21 cellular contexts compared by ENCODE assay signal in the genomic region with DNA sequence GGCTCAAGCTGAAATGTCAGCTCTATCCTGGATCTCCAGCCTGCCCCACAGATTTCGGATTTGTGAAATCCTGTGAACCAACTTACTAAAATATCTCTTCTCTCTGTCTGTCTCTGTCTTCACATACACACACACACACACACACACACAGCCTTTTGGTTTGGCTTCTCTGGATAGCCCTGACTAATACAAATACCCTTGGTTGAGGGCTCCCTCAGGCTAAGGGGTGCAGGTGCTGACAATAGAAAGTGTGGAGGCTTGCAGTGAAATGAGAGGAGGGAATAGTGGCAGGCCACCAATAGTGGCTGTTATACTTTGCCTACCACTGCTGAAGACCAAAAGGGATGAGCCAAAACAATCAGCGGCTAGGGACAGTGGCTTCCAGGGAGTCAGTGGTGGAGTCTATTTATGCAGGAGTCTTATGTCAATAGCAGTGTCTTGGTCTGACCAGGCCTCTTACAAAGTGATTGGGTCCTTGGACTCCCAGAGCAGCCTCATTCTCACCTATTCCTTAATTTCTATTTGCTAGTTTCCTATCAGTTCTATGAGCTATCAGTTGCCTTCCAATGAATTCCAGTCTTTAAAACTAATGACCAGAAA.
DNase-seq lines count a peak whose midpoint lies in the region; ATAC-seq and TF ChIP-seq lines count a peak whose summit lies in the region.
"Had no signal": no experiment of that assay in that cellular context is flagged by ENCODE, and none has a peak within 500 bp of the region (broad histone marks: within the 10 kb centered on the region; RNA-seq: fewer than 3 reads in every experiment).

No MANE protein-coding gene starts in this region.

- H2BK20ac ChIP-seq in H9 (ENCODE audit: low read depth, low read length, poor library complexity, severe bottlenecking) = no peak overlapping the region

- TF ChIP-seq CTCF in Caco-2 (IDR thresholded peaks at IDR 0.05; ENCODE audit: insufficient read depth in 1 of 2, low read depth in 1 of 2, low read length in 1 of 2, severe bottlenecking in 1 of 2, unreplicated experiment in 1 of 2) = no peak
- TF ChIP-seq CTCF in H9 (conservative IDR thresholded peaks at IDR 0.05) = no peak
- TF ChIP-seq CTCF in WTC11 (IDR thresholded peaks at IDR 0.05) = no peak

- no peak overlapping the region for H3T11ph ChIP-seq in H9 (ENCODE audit: low read length)

- no peak overlapping the region for H2BK15ac ChIP-seq in H9 (ENCODE audit: low read depth, low read length)

- no peak overlapping the region for H3K23ac ChIP-seq in H9 (ENCODE audit: insufficient read length, low read depth, low read length)

- no peaks in the 10 kb centered on the region for H3K79me1 ChIP-seq in H9 (ENCODE audit: insufficient read depth, low read depth, low read length, poor library complexity, severe bottlenecking)

- ATAC-seq in WTC11 (peak; percentile 26; the same call in 1 of the 2 replicates), HG02610 (IDR thresholded peaks at IDR 0.05; ENCODE audit: unreplicated experiment) (no peak)
- ATAC-seq: activated CD8-positive, alpha-beta memory T cell treated with anti-CD3 and anti-CD28 coated beads, Interleukin-2, amount 10 ng/mL, durations not matched to agents 7 days and 5 days; sciatic nerve; SK-N-SH treated with all-trans-retinoic acid at 6 μM for 48 hours had no signal

- H3K14ac ChIP-seq in H9 (ENCODE audit: insufficient read depth, low read length) = no peak overlapping the region

- H4K91ac ChIP-seq in H9 (ENCODE audit: insufficient read length, low read depth, low read length) = no peak overlapping the region

- H3K36me3 Mint-ChIP-seq in Caco-2 (ENCODE audit: insufficient read depth, unreplicated experiment) (no peaks in the 10 kb centered on the region), H9 (ENCODE audit: insufficient read depth in 1 of 3, low read depth in 3 of 3) (peaks cover 0 to 9% (median 3%) of the 10 kb centered on the region in 3 experiments; a peak in 4 of 7 replicates), WTC11 (peaks cover 3% of the 10 kb centered on the region; the same call in 1 of the 2 replicates)
- H3K36me3 Mint-ChIP-seq: activated CD8-positive, alpha-beta memory T cell treated with anti-CD3 and anti-CD28 coated beads, Interleukin-2, amount 10 ng/mL, durations not matched to agents 7 days and 5 days; CD8-positive, alpha-beta memory T cell; stimulated activated naive B cell treated with anti-CD40 and anti-IgM and Interleukin-4, amounts not matched to agents 10 μg/mL and 1 μg/mL and 100 μg/mL, for 72 hours had no signal

- no peaks in the 10 kb centered on the region for H3K4me1 ChIP-seq in Caco-2
- no peaks in the 10 kb centered on the region for H3K4me1 ChIP-seq in H9 (ENCODE audit: insufficient read depth, low read length)
- no peaks in the 10 kb centered on the region for H3K4me1 ChIP-seq in iPS-20b (ENCODE audit: insufficient read depth, low read length)
- H3K4me1 ChIP-seq: tibial nerve had no signal

- H3K9ac ChIP-seq in H9 (ENCODE audit: extremely low read depth, insufficient read length, low read length) (no peak overlapping the region), iPS-20b (ENCODE audit: low read depth, low read length) (no peak overlapping the region)

- H3K36me3 ChIP-seq in Caco-2 (ENCODE audit: control insufficient read depth, insufficient read depth, low read length) (no peaks in the 10 kb centered on the region), iPS-20b (ENCODE audit: insufficient read depth, low read depth, low read length) (no peaks in the 10 kb centered on the region)
- H3K36me3 ChIP-seq: tibial nerve had no signal

- H3K4me1 Mint-ChIP-seq in Caco-2 (ENCODE audit: low read depth, unreplicated experiment) = no peaks in the 10 kb centered on the region
- H3K4me1 Mint-ChIP-seq in H9 = peaks cover 19 to 25% of the 10 kb centered on the region in 2 experiments
- peaks cover 35% of the 10 kb centered on the region for H3K4me1 Mint-ChIP-seq in WTC11
- H3K4me1 Mint-ChIP-seq: activated CD8-positive, alpha-beta memory T cell treated with anti-CD3 and anti-CD28 coated beads, Interleukin-2, amount 10 ng/mL, durations not matched to agents 7 days and 5 days; CD8-positive, alpha-beta memory T cell; stimulated activated naive B cell treated with anti-CD40 and anti-IgM and Interleukin-4, amounts not matched to agents 10 μg/mL and 1 μg/mL and 100 μg/mL, for 72 hours had no signal

- H4K5ac ChIP-seq in H9 (ENCODE audit: insufficient read length, low read depth, low read length) = no peak overlapping the region

- no peaks in the 10 kb centered on the region for H3K79me2 ChIP-seq in H9 (ENCODE audit: insufficient read depth, low read length)

- H3K27me3 ChIP-seq in Caco-2 (replicated peaks; ENCODE audit: control insufficient read depth, insufficient read depth, low read length) (no peaks in the 10 kb centered on the region), H9 (ENCODE audit: insufficient read depth, low read length) (no peaks in the 10 kb centered on the region), iPS-20b (ENCODE audit: insufficient read depth, low read length) (no peaks in the 10 kb centered on the region)
- H3K27me3 ChIP-seq: tibial nerve had no signal

- CTCF ChIA-PET in Caco-2 (lab: Charles Lee) = no interaction called here
- CTCF ChIA-PET in WTC11 (lab: Charles Lee) = interaction anchor here (0.6 to 1.9 kb wide), 2 partner anchors 93 to 251 kb away, joined by 3 to 9 read pairs; partner anchors contain the start of gene GAS1

- H2BK120ac ChIP-seq in H9 (ENCODE audit: low read depth, low read length, poor library complexity, severe bottlenecking) = no peak overlapping the region

- peak overlapping the region; percentile 57 for H3K4me2 ChIP-seq in H9 (ENCODE audit: insufficient read depth, insufficient read length, low read length)

- no peaks in the 10 kb centered on the region for H3K9me3 ChIP-seq in Caco-2
- H3K9me3 ChIP-seq in H9 (ENCODE audit: control insufficient read depth, low read depth, low read length) = no peaks in the 10 kb centered on the region
- H3K9me3 ChIP-seq in iPS-20b (ENCODE audit: insufficient read depth, low read depth, low read length) = no peaks in the 10 kb centered on the region
- H3K9me3 ChIP-seq: tibial nerve had no signal

- H3K4me3 ChIP-seq in Caco-2 (ENCODE audit: low read depth, low read length) (no peak overlapping the region), iPS-20b (ENCODE audit: low read length) (peak overlapping the region; percentile 57)
- H3K4me3 ChIP-seq: tibial nerve had no signal

- no CpG with 5 or more reads among the region's 2 CpGs for WGBS in H9 (ENCODE audit: extremely low coverage, insufficient read length, low lambda C conversion rate)

- no peaks in the 10 kb centered on the region for H3K9me3 Mint-ChIP-seq in Caco-2 (ENCODE audit: unreplicated experiment)
- peaks cover 3 to 4% of the 10 kb centered on the region in 2 experiments; a peak in 3 of 5 replicates for H3K9me3 Mint-ChIP-seq in H9
- no peaks in the 10 kb centered on the region for H3K9me3 Mint-ChIP-seq in WTC11

- H3K4me3 Mint-ChIP-seq in Caco-2 (ENCODE audit: unreplicated experiment) (peak overlapping the region; percentile 86), H9 (peak overlapping the region; percentile 8 to 60; a peak in 1 of 5 replicates), WTC11 (peak overlapping the region; percentile 75)
- H3K4me3 Mint-ChIP-seq: activated CD8-positive, alpha-beta memory T cell treated with anti-CD3 and anti-CD28 coated beads, Interleukin-2, amount 10 ng/mL, durations not matched to agents 7 days and 5 days; CD8-positive, alpha-beta memory T cell; stimulated activated naive B cell treated with anti-CD40 and anti-IgM and Interleukin-4, amounts not matched to agents 10 μg/mL and 1 μg/mL and 100 μg/mL, for 72 hours had no signal

- intact Hi-C loops in Caco-2 (cut with micrococcal nuclease; ENCODE audit: unreplicated experiment) = no loop called here

- no peak overlapping the region for H3K27ac ChIP-seq in H9 (ENCODE audit: insufficient read length, low read depth, low read length)
- H3K27ac ChIP-seq in iPS-20b (ENCODE audit: low read length) = no peak overlapping the region
- H3K27ac ChIP-seq: tibial nerve had no signal

- H3K4ac ChIP-seq in H9 (ENCODE audit: low read depth, low read length) = no peak overlapping the region

- DNase-seq in Caco-2 (no peak), H9 (no peak), WTC11 (ENCODE audit: low spot score) (no peak), RKO (ENCODE audit: low spot score) (no peak), NCI-H1694 (lab: John Stamatoyannopoulos, UW) (no peak)
- no peak for DNase-seq in stimulated activated naive CD4-positive, alpha-beta T cell treated with Interleukin-2 at 50 U/mL for 16 hours (lab: John Stamatoyannopoulos, UW)
- DNase-seq: activated CD8-positive, alpha-beta memory T cell treated with anti-CD3 and anti-CD28 coated beads, Interleukin-2, amount 10 ng/mL, durations not matched to agents 7 days and 5 days; activated gamma-delta T cell; amygdala; caudate nucleus; CD8-positive, alpha-beta memory T cell; Kasumi-1; NCI-H1048; NCI-H69; stimulated activated naive B cell treated with anti-CD40 and anti-IgM and Interleukin-4, amounts not matched to agents 10 μg/mL and 1 μg/mL and 100 μg/mL, for 72 hours; T-helper 9 cell had no signal

- no peak overlapping the region for H2BK12ac ChIP-seq in H9 (ENCODE audit: insufficient read length, low read depth, low read length)

- H3K56ac ChIP-seq in H9 (ENCODE audit: insufficient read length, low read depth, low read length) = no peak overlapping the region

- no peaks in the 10 kb centered on the region for H4K20me1 ChIP-seq in H9 (ENCODE audit: control insufficient read depth, insufficient read depth, insufficient read length)

- peaks cover 3% of the 10 kb centered on the region for H3K23me2 ChIP-seq in H9 (ENCODE audit: insufficient read length, low read depth, low read length, poor library complexity, severe bottlenecking)

- no peak overlapping the region for H3K18ac ChIP-seq in H9 (ENCODE audit: insufficient read length, low read depth, low read length)

- H2BK5ac ChIP-seq in H9 (ENCODE audit: insufficient read length, low read length) = no peak overlapping the region

- POLR2A ChIA-PET in Caco-2 (lab: Charles Lee) = no interaction called here
- POLR2A ChIA-PET in WTC11 (lab: Charles Lee) = interaction anchor here (0.7 kb wide), 1 partner anchor 405 kb away, joined by 3 read pairs; no protein-coding TSS in a partner anchor

- H3K27me3 Mint-ChIP-seq in Caco-2 (ENCODE audit: insufficient read depth, unreplicated experiment) (no peaks in the 10 kb centered on the region), H9 (ENCODE audit: low read depth) (peaks cover 2% of the 10 kb centered on the region; the same call in 1 of the 2 replicates), WTC11 (ENCODE audit: low read depth) (peaks cover 5% of the 10 kb centered on the region; the same call in 1 of the 2 replicates)
- H3K27me3 Mint-ChIP-seq: activated CD8-positive, alpha-beta memory T cell treated with anti-CD3 and anti-CD28 coated beads, Interleukin-2, amount 10 ng/mL, durations not matched to agents 7 days and 5 days; stimulated activated naive B cell treated with anti-CD40 and anti-IgM and Interleukin-4, amounts not matched to agents 10 μg/mL and 1 μg/mL and 100 μg/mL, for 72 hours had no signal

- no peak overlapping the region for H2AK5ac ChIP-seq in H9 (ENCODE audit: insufficient read length, low read length)

- H3K27ac Mint-ChIP-seq in Caco-2 (ENCODE audit: unreplicated experiment) = no peak overlapping the region
- H3K27ac Mint-ChIP-seq in H9 = no peak overlapping the region
- no peak overlapping the region for H3K27ac Mint-ChIP-seq in WTC11
- H3K27ac Mint-ChIP-seq: activated CD8-positive, alpha-beta memory T cell treated with anti-CD3 and anti-CD28 coated beads, Interleukin-2, amount 10 ng/mL, durations not matched to agents 7 days and 5 days; CD8-positive, alpha-beta memory T cell; stimulated activated naive B cell treated with anti-CD40 and anti-IgM and Interleukin-4, amounts not matched to agents 10 μg/mL and 1 μg/mL and 100 μg/mL, for 72 hours had no signal

- BruUV-seq in Caco-2 (replicated peaks; lab: Mats Ljungman, UMichigan) = no TSS peak

- H2AFZ ChIP-seq in H9 (ENCODE audit: low read length) = no peak overlapping the region

- no peak overlapping the region for H4K8ac ChIP-seq in H9 (replicated peaks; ENCODE audit: insufficient read length, low read depth, low read length)

Comparison
In these comparisons a context has a peak if more than half of its experiments do, and no peak if none do; other contexts are left out.
1. H3K4me3 Mint-ChIP-seq: peak in every context shown above with its lines; median percentile 86 in Caco-2; 75 in WTC11; 34 in H9.